In genomic region chr7:461453-462172, GRCh38 we compare ENCODE assay signal across 23 cellular contexts. TPM values are rescaled to one million over a fixed set of nuclear protein-coding genes. Genes with fewer than 3 reads are reported as not detected.
A peak's percentile ranks its signal among the peaks of the same experiment; 100 is the strongest.
DNase-seq lines count a peak whose midpoint lies in the region; ATAC-seq and TF ChIP-seq lines count a peak whose summit lies in the region.
"Had no signal": no experiment of that assay in that cellular context is flagged by ENCODE, and none has a peak within 500 bp of the region (broad histone marks: within the 10 kb centered on the region; RNA-seq: fewer than 3 reads in every experiment).

No MANE protein-coding gene starts in this region.

- H2BK120ac ChIP-seq in mesendoderm (ENCODE audit: low read depth, low read length) = no peak overlapping the region

- no peaks in the 10 kb centered on the region for H3K79me2 ChIP-seq in mesendoderm (ENCODE audit: control insufficient read depth, insufficient read depth, low read length)

- H3K79me1 ChIP-seq in mesendoderm (ENCODE audit: low read length) = no peaks in the 10 kb centered on the region

- no peak overlapping the region for H2BK15ac ChIP-seq in mesendoderm (replicated peaks; ENCODE audit: low read depth)

- no peaks in the 10 kb centered on the region for H3K27me3 Mint-ChIP-seq in CD8-positive, alpha-beta T cell (ENCODE audit: low read depth)

- no peaks in the 10 kb centered on the region for H3K36me3 Mint-ChIP-seq in CD8-positive, alpha-beta T cell

- no peak overlapping the region for H3K56ac ChIP-seq in mesendoderm (ENCODE audit: low read length)

- no peak overlapping the region for H3K4me3 Mint-ChIP-seq in CD8-positive, alpha-beta T cell

- no peaks in the 10 kb centered on the region for H3K9me3 ChIP-seq in thoracic aorta
- no peaks in the 10 kb centered on the region for H3K9me3 ChIP-seq in CD8-positive, alpha-beta T cell (ENCODE audit: low read length)
- H3K9me3 ChIP-seq: BLaER1, colonic mucosa, heart left ventricle had no signal

- CTCF ChIA-PET in CD8-positive, alpha-beta T cell (lab: Charles Lee) = no interaction called here

- H3K4me1 ChIP-seq in mesendoderm (ENCODE audit: control insufficient read depth, low read depth, low read length) = no peaks in the 10 kb centered on the region
- peaks cover 4 to 22% of the 10 kb centered on the region in 2 donors for H3K4me1 ChIP-seq in thoracic aorta (ENCODE audit: control insufficient read depth in 1 of 2, low read depth in 2 of 2)
- no peaks in the 10 kb centered on the region for H3K4me1 ChIP-seq in CD8-positive, alpha-beta T cell (ENCODE audit: insufficient read depth, low read length)
- H3K4me1 ChIP-seq: colonic mucosa had no signal

- H3K36me3 ChIP-seq in mesendoderm (ENCODE audit: control insufficient read depth, insufficient read depth, low read length) = no peaks in the 10 kb centered on the region
- no peaks in the 10 kb centered on the region for H3K36me3 ChIP-seq in thoracic aorta
- H3K36me3 ChIP-seq in CD8-positive, alpha-beta T cell (ENCODE audit: insufficient read depth, low read length) = no peaks in the 10 kb centered on the region
- H3K36me3 ChIP-seq: BLaER1, colonic mucosa, heart left ventricle had no signal

- no peak overlapping the region for H3K9ac ChIP-seq in mesendoderm (ENCODE audit: low read length)
- H3K9ac ChIP-seq: BLaER1 had no signal

- H3K23ac ChIP-seq in mesendoderm (ENCODE audit: low read length) = no peak overlapping the region

- H3K4me2 ChIP-seq in mesendoderm (ENCODE audit: low read length) = no peak overlapping the region
- H3K4me2 ChIP-seq: BLaER1 had no signal

- no peak overlapping the region for H4K8ac ChIP-seq in mesendoderm (ENCODE audit: low read depth, low read length)

- intact Hi-C loops in CD8-positive, alpha-beta T cell (cut with DNase I, micrococcal nuclease) = no loop called here

- H3K27me3 ChIP-seq in mesendoderm (ENCODE audit: insufficient read depth, low read length, poor library complexity) (no peaks in the 10 kb centered on the region), thoracic aorta (replicated peaks; ENCODE audit: insufficient read depth) (no peaks in the 10 kb centered on the region)
- no peaks in the 10 kb centered on the region for H3K27me3 ChIP-seq in CD8-positive, alpha-beta T cell (ENCODE audit: insufficient read depth, low read length)
- H3K27me3 ChIP-seq: BLaER1, colonic mucosa had no signal

- H3K4me3 ChIP-seq in mesendoderm (ENCODE audit: low read length) (no peak overlapping the region), thoracic aorta (no peak overlapping the region)
- H3K4me3 ChIP-seq in CD8-positive, alpha-beta T cell (ENCODE audit: low read depth, low read length) = no peak overlapping the region
- H3K4me3 ChIP-seq: BLaER1, colonic mucosa, heart left ventricle had no signal

- no peak overlapping the region for H2BK5ac ChIP-seq in mesendoderm (ENCODE audit: low read length)

- no CpG with 5 or more reads among the region's 29 CpGs for WGBS in mesendoderm (ENCODE audit: extremely low coverage, insufficient coverage, low lambda C conversion rate)

- H3K4ac ChIP-seq in mesendoderm (ENCODE audit: low read depth, low read length) = no peak overlapping the region

- no peak for TF ChIP-seq CTCF in thoracic aorta (IDR thresholded peaks at IDR 0.05)
- TF ChIP-seq CTCF in CD8-positive, alpha-beta T cell (IDR thresholded peaks at IDR 0.05) = no peak

- POLR2A ChIA-PET in CD8-positive, alpha-beta T cell (lab: Charles Lee) = interaction anchor here (0.6 kb wide), 1 partner anchor 249 kb away, joined by 5 read pairs; no protein-coding TSS in a partner anchor

- no peak overlapping the region for H4K5ac ChIP-seq in mesendoderm (ENCODE audit: low read length)

- ATAC-seq in thoracic aorta (ENCODE audit: insufficient number of reproducible peaks, low FRiP score, low read depth) = peak; percentile 56
- no peak for ATAC-seq in CD8-positive, alpha-beta T cell
- no peak for ATAC-seq in HG03565 (IDR thresholded peaks at IDR 0.05; ENCODE audit: unreplicated experiment)

- DNase-seq in RPMI7951 (ENCODE audit: low read depth) (peak; percentile 94), dermis microvascular lymphatic vessel endothelial cell (ENCODE audit: low read depth in 2 of 2) (peak; percentile 42 to 58), mesendoderm (peak; percentile 31), thoracic aorta (ENCODE audit: low spot score) (no peak)
- no peak for DNase-seq in CD8-positive, alpha-beta T cell
- DNase-seq in stimulated activated naive CD4-positive, alpha-beta T cell treated with Interleukin-2 at 50 U/mL for 16 hours (lab: John Stamatoyannopoulos, UW) = no peak
- DNase-seq in effector CD4-positive, alpha-beta T cell = no peak
- DNase-seq: activated CD4-positive, alpha-beta T cell treated with anti-CD3 and anti-CD28 coated beads, Interleukin-2, amount 50 U/mL, for 48 hours; anterior cingulate cortex; colonic mucosa; DMS79 treated with DMSO at 0.1 percent for 48 hours; erythroblast; MM.1S; NCI-H187 treated with DMSO at 0.1 percent for 48 hours; NCI-H524; OCI-M1; retina; stimulated activated CD4-positive, alpha-beta T cell treated with anti-CD3 and anti-CD28 coated beads, Interleukin-4, amount 100 ng/mL, for 1 hour; stimulated activated CD8-positive, alpha-beta memory T cell treated with anti-CD3 and anti-CD28 coated beads, Interleukin-4, amount 100 ng/mL, for 48 hours had no signal

- H3K27ac ChIP-seq in mesendoderm (ENCODE audit: low read depth, low read length) = no peak overlapping the region
- H3K27ac ChIP-seq in thoracic aorta = peak overlapping the region in 1 of 2 donors; percentile 12
- no peak overlapping the region for H3K27ac ChIP-seq in CD8-positive, alpha-beta T cell (ENCODE audit: low read depth, low read length)
- H3K27ac ChIP-seq: BLaER1, colonic mucosa, GM23248, heart left ventricle had no signal

- no peak overlapping the region for H3K18ac ChIP-seq in mesendoderm (ENCODE audit: low read length)

- H2AK5ac ChIP-seq in mesendoderm (ENCODE audit: low read length) = no peak overlapping the region

- no peaks in the 10 kb centered on the region for H3K9me3 Mint-ChIP-seq in CD8-positive, alpha-beta T cell

- no peak overlapping the region for H3K27ac Mint-ChIP-seq in CD8-positive, alpha-beta T cell

- no peaks in the 10 kb centered on the region for H3K4me1 Mint-ChIP-seq in CD8-positive, alpha-beta T cell (ENCODE audit: low read depth)

RNA-seq across cellular contexts. Expression of gene PDGFA, which starts 58.0 kb away (rescaled TPM):
- 48.1 and 54.1 TPM in 2 replicates for total RNA-seq in RPMI7951 (2014; rRNA removed; shearing (Covaris generic))
- 53.9 and 81.2 TPM in 2 replicates for total RNA-seq in dermis microvascular lymphatic vessel endothelial cell
- 11.3 TPM for polyA plus RNA-seq in mesendoderm (2013, experiment 1 of 2)
- 11.5 TPM for polyA plus RNA-seq in mesendoderm (2013, experiment 2 of 2)
- total RNA-seq in thoracic aorta = 100 to 1,000 TPM; 175 to 219 TPM
- total RNA-seq in CD8-positive, alpha-beta T cell = 1 to 10 TPM; 2.1 to 2.3 TPM

Comparison
In these comparisons a context has a peak if more than half of its experiments do, and no peak if none do; other contexts are left out.
1. DNase-seq: peak in RPMI7951 (single experiment), dermis microvascular lymphatic vessel endothelial cell (2 of 2) and mesendoderm (single experiment); none in thoracic aorta (single experiment), CD8-positive, alpha-beta T cell (0 of 7), stimulated activated naive CD4-positive, alpha-beta T cell treated with Interleukin-2 at 50 U/mL for 16 hours (single experiment) and effector CD4-positive, alpha-beta T cell (single experiment).
2. RNA of gene PDGFA, which starts 58.0 kb away (total RNA-seq): 175 to 219 TPM in thoracic aorta, 53.9 to 81.2 TPM in dermis microvascular lymphatic vessel endothelial cell and 48.1 to 54.1 TPM in RPMI7951; 2.1 to 2.3 TPM in CD8-positive, alpha-beta T cell; every median in the first group is over 10 times any median in the second.